9 cellular contexts compared by ENCODE assay signal in genomic region chr17:31390426-31390747, GRCh38. TPM values are rescaled to one million over a fixed set of nuclear protein-coding genes. Genes with fewer than 3 reads are reported as not detected.
DNase-seq lines count a peak whose midpoint lies in the region; ATAC-seq and TF ChIP-seq lines count a peak whose summit lies in the region.
"Had no signal": no experiment of that assay in that cellular context is flagged by ENCODE, and none has a peak within 500 bp of the region (broad histone marks: within the 10 kb centered on the region; RNA-seq: fewer than 3 reads in every experiment).

No MANE protein-coding gene starts in this region.

- H3K36me3 Mint-ChIP-seq in stimulated activated naive CD8-positive, alpha-beta T cell treated with anti-CD3 and anti-CD28 coated beads, Interleukin-15, Interleukin-2, amounts not matched to agents 100 ng/mL and 50 ng/mL, for 24 hours (ENCODE audit: low read depth) = no peaks in the 10 kb centered on the region
- H3K36me3 Mint-ChIP-seq in activated naive CD8-positive, alpha-beta T cell = no peaks in the 10 kb centered on the region
- H3K36me3 Mint-ChIP-seq in naive thymus-derived CD8-positive, alpha-beta T cell = peaks cover 0 to 4% (median 0%) of the 10 kb centered on the region in 3 donors

- peaks cover 51% of the 10 kb centered on the region for H3K27me3 Mint-ChIP-seq in stimulated activated naive CD8-positive, alpha-beta T cell treated with anti-CD3 and anti-CD28 coated beads, Interleukin-15, Interleukin-2, amounts not matched to agents 100 ng/mL and 50 ng/mL, for 24 hours
- peaks cover 24% of the 10 kb centered on the region for H3K27me3 Mint-ChIP-seq in activated naive CD8-positive, alpha-beta T cell
- peaks cover 25 to 46% (median 36%) of the 10 kb centered on the region in 5 donors for H3K27me3 Mint-ChIP-seq in naive thymus-derived CD8-positive, alpha-beta T cell

- H3K4me1 Mint-ChIP-seq in stimulated activated naive CD8-positive, alpha-beta T cell treated with anti-CD3 and anti-CD28 coated beads, Interleukin-15, Interleukin-2, amounts not matched to agents 100 ng/mL and 50 ng/mL, for 24 hours (ENCODE audit: low read depth) = peaks cover 4% of the 10 kb centered on the region
- peaks cover 10% of the 10 kb centered on the region for H3K4me1 Mint-ChIP-seq in activated naive CD8-positive, alpha-beta T cell (ENCODE audit: low read depth)
- peaks cover 9 to 17% (median 15%) of the 10 kb centered on the region in 4 donors for H3K4me1 Mint-ChIP-seq in naive thymus-derived CD8-positive, alpha-beta T cell

- no peak overlapping the region for H3K27ac Mint-ChIP-seq in stimulated activated naive CD8-positive, alpha-beta T cell treated with anti-CD3 and anti-CD28 coated beads, Interleukin-15, Interleukin-2, amounts not matched to agents 100 ng/mL and 50 ng/mL, for 24 hours
- H3K27ac Mint-ChIP-seq in activated naive CD8-positive, alpha-beta T cell = no peak overlapping the region
- H3K27ac Mint-ChIP-seq in naive thymus-derived CD8-positive, alpha-beta T cell = peak overlapping the region in 1 of 10 donors; percentile 33

- no peaks in the 10 kb centered on the region for H3K9me3 Mint-ChIP-seq in stimulated activated naive CD8-positive, alpha-beta T cell treated with anti-CD3 and anti-CD28 coated beads, Interleukin-15, Interleukin-2, amounts not matched to agents 100 ng/mL and 50 ng/mL, for 24 hours
- H3K9me3 Mint-ChIP-seq in activated naive CD8-positive, alpha-beta T cell (ENCODE audit: low read depth) = no peaks in the 10 kb centered on the region
- H3K9me3 Mint-ChIP-seq in naive thymus-derived CD8-positive, alpha-beta T cell = no peaks in the 10 kb centered on the region

- DNase-seq in stimulated activated naive CD8-positive, alpha-beta T cell treated with anti-CD3 and anti-CD28 coated beads, Interleukin-15, Interleukin-2, amounts not matched to agents 100 U/mL and 50 U/mL, for 24 hours = no peak
- no peak for DNase-seq in naive thymus-derived CD8-positive, alpha-beta T cell
- DNase-seq in kidney glomerular epithelial cell (lab: John Stamatoyannopoulos, UW) (no peak), HEK293T (ENCODE audit: extremely low spot score) (no peak), SHP77 treated with DMSO at 0.1 percent for 48 hours (lab: John Stamatoyannopoulos, UW) (no peak)
- DNase-seq: pancreas had no signal

- no peak for ATAC-seq in stimulated activated naive CD8-positive, alpha-beta T cell treated with anti-CD3 and anti-CD28 coated beads, Interleukin-15, Interleukin-2, amounts not matched to agents 100 U/mL and 50 U/mL, for 24 hours
- no peak for ATAC-seq in naive thymus-derived CD8-positive, alpha-beta T cell
- no peak for ATAC-seq in GM21576 (IDR thresholded peaks at IDR 0.05; ENCODE audit: unreplicated experiment)

- POLR2A ChIA-PET in naive thymus-derived CD8-positive, alpha-beta T cell (lab: Charles Lee) = no interaction called here
- POLR2A ChIA-PET in HEK293T (lab: Yijun Ruan, JAX) = no interaction called here

- H3K4me3 Mint-ChIP-seq in stimulated activated naive CD8-positive, alpha-beta T cell treated with anti-CD3 and anti-CD28 coated beads, Interleukin-15, Interleukin-2, amounts not matched to agents 100 ng/mL and 50 ng/mL, for 24 hours = peak overlapping the region; percentile 32
- H3K4me3 Mint-ChIP-seq in activated naive CD8-positive, alpha-beta T cell = peak overlapping the region; percentile 79
- H3K4me3 Mint-ChIP-seq in naive thymus-derived CD8-positive, alpha-beta T cell = peak overlapping the region; percentile 54 to 85 (median 74)

- CTCF ChIA-PET in HEK293T (lab: Yijun Ruan, JAX) = interaction anchor here (0.6 to 3.1 kb wide), 7 partner anchors 12 to 138 kb away, joined by 3 to 20 read pairs (median 4); no protein-coding TSS in a partner anchor

TF ChIP-seq in HEK293T, 16 proteins besides CTCF, POLR2A, EP300 and RAD21:
- TF ChIP-seq NFRKB (IDR thresholded peaks at IDR 0.05) = no peak
- no peak for TF ChIP-seq SUZ12 (IDR thresholded peaks at IDR 0.05)
- no peak for TF ChIP-seq CTBP1 (IDR thresholded peaks at IDR 0.05; ENCODE audit: borderline replicate concordance)
- no peak for TF ChIP-seq ZNF384 (IDR thresholded peaks at IDR 0.05)
- no peak for TF ChIP-seq FOXA1 (IDR thresholded peaks at IDR 0.05)
- TF ChIP-seq ELF4 (IDR thresholded peaks at IDR 0.05) = no peak
- TF ChIP-seq L3MBTL2 (conservative IDR thresholded peaks at IDR 0.05) = no peak
- no peak for TF ChIP-seq SP1 (IDR thresholded peaks at IDR 0.05)
- TF ChIP-seq, protein P1, sequence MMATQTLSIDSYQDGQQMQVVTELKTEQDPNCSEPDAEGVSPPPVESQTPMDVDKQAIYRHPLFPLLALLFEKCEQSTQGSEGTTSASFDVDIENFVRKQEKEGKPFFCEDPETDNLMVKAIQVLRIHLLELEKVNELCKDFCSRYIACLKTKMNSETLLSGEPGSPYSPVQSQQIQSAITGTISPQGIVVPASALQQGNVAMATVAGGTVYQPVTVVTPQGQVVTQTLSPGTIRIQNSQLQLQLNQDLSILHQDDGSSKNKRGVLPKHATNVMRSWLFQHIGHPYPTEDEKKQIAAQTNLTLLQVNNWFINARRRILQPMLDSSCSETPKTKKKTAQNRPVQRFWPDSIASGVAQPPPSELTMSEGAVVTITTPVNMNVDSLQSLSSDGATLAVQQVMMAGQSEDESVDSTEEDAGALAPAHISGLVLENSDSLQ (IDR thresholded peaks at IDR 0.05) = no peak
- TF ChIP-seq FOXK2 (IDR thresholded peaks at IDR 0.05) = no peak
- no peak for TF ChIP-seq TARDBP (IDR thresholded peaks at IDR 0.05)
- no peak for TF ChIP-seq HDGF (IDR thresholded peaks at IDR 0.05; ENCODE audit: borderline replicate concordance)
- TF ChIP-seq ARNT (IDR thresholded peaks at IDR 0.05) = no peak

RNA-seq across cellular contexts. Expression of gene RAB11FIP4, which starts 1.1 kb away (rescaled TPM):
- total RNA-seq in naive thymus-derived CD8-positive, alpha-beta T cell = 10 to 100 TPM; 49.7 to 51.1 TPM
- polyA plus RNA-seq in naive thymus-derived CD8-positive, alpha-beta T cell = 10 to 100 TPM; 14.9 to 18.6 (median 17.5) TPM
